9 cellular contexts compared by ENCODE assay signal in genomic region chr1:1144122-1144842, GRCh38. TPM values are rescaled to one million over a fixed set of nuclear protein-coding genes. Genes with fewer than 3 reads are reported as not detected.
DNase-seq lines count a peak whose midpoint lies in the region; ATAC-seq, FAIRE-seq and TF ChIP-seq lines count a peak whose summit lies in the region.
"Had no signal": no experiment of that assay in that cellular context is flagged by ENCODE, and none has a peak within 500 bp of the region (broad histone marks: within the 10 kb centered on the region; RNA-seq: fewer than 3 reads in every experiment).

No MANE protein-coding gene starts in this region.

- POLR2A ChIA-PET in naive thymus-derived CD4-positive, alpha-beta T cell (lab: Charles Lee): interaction anchor here (0.9 to 1.3 kb wide), 2 partner anchors 13 to 28 kb away, joined by 3 to 6 read pairs; partner anchors contain the start of gene C1orf159

- H3K27ac Mint-ChIP-seq in naive thymus-derived CD4-positive, alpha-beta T cell: peak overlapping the region; percentile 94 to 99 (median 96)

- H3K36me3 Mint-ChIP-seq in naive thymus-derived CD4-positive, alpha-beta T cell: no peaks in the 10 kb centered on the region

- FAIRE-seq in GM19239 (lab: Jason Lieb, UNC) (peak; percentile 78), D721Med (lab: Jason Lieb, UNC) (no peak)

- peak; percentile 93 for ATAC-seq in naive thymus-derived CD4-positive, alpha-beta T cell
- ATAC-seq in left ventricle myocardium superior: no peak

- intact Hi-C loops in naive thymus-derived CD4-positive, alpha-beta T cell (cut with micrococcal nuclease): loop anchor here in 1 of 2 donors (1.0 kb wide), 3 partner anchors 13 to 57 kb away; partner anchors contain the start of gene C1orf159
- intact Hi-C loops in ascending aorta (cut with DNase I) (no loop called here), left ventricle myocardium superior (cut with micrococcal nuclease) (no loop called here)

- DNase-seq in GM19239 (ENCODE audit: insufficient read length, low spot score) (peak; percentile 84), NCI-H510A treated with DMSO at 0.1 percent for 48 hours (lab: John Stamatoyannopoulos, UW) (peak; percentile 99), ascending aorta (ENCODE audit: low spot score in 2 of 2) (no peak), left ventricle myocardium superior (no peak), GDM1 (lab: John Stamatoyannopoulos, UW) (no peak), D721Med (ENCODE audit: insufficient read length, low spot score) (no peak)
- peak; percentile 76 to 77 for DNase-seq in activated T-cell treated with anti-CD3 and anti-CD28 coated beads, Interleukin-2, amount 50 U/mL, for 48 hours
- peak; percentile 40 to 79 (median 75) for DNase-seq in naive thymus-derived CD4-positive, alpha-beta T cell

- no peaks in the 10 kb centered on the region for H3K36me3 ChIP-seq in naive thymus-derived CD4-positive, alpha-beta T cell (ENCODE audit: control insufficient read depth in 2 of 3, insufficient read depth in 3 of 3, low read length in 3 of 3)
- H3K36me3 ChIP-seq in ascending aorta: no peaks in the 10 kb centered on the region

- no peak overlapping the region for H3K4me3 ChIP-seq in naive thymus-derived CD4-positive, alpha-beta T cell (ENCODE audit: low read length)
- H3K4me3 ChIP-seq in ascending aorta: no peak overlapping the region

- CTCF ChIA-PET in naive thymus-derived CD4-positive, alpha-beta T cell (lab: Charles Lee): no interaction called here

- peaks cover 6 to 21% (median 8%) of the 10 kb centered on the region in 7 donors for H3K4me1 Mint-ChIP-seq in naive thymus-derived CD4-positive, alpha-beta T cell

- H3K27me3 ChIP-seq in naive thymus-derived CD4-positive, alpha-beta T cell (ENCODE audit: control insufficient read depth in 2 of 2, insufficient read depth in 2 of 2, low read length in 2 of 2): no peaks in the 10 kb centered on the region
- no peaks in the 10 kb centered on the region for H3K27me3 ChIP-seq in ascending aorta

- peak overlapping the region; percentile 83 for H3K27ac ChIP-seq in naive thymus-derived CD4-positive, alpha-beta T cell (ENCODE audit: low read depth, low read length)
- no peak overlapping the region for H3K27ac ChIP-seq in ascending aorta

- H3K4me3 Mint-ChIP-seq in naive thymus-derived CD4-positive, alpha-beta T cell: peak overlapping the region; percentile 48 to 75 (median 61)

- TF ChIP-seq CTCF in ascending aorta (IDR thresholded peaks at IDR 0.05) (no peak), D721Med (IDR thresholded peaks at IDR 0.05; ENCODE audit: insufficient read depth, missing control alignments) (no peak)

- no peaks in the 10 kb centered on the region for H3K27me3 Mint-ChIP-seq in naive thymus-derived CD4-positive, alpha-beta T cell

- H3K9me3 ChIP-seq in naive thymus-derived CD4-positive, alpha-beta T cell (ENCODE audit: control insufficient read depth in 2 of 3, low read length in 3 of 3): no peaks in the 10 kb centered on the region
- no peaks in the 10 kb centered on the region for H3K9me3 ChIP-seq in ascending aorta

- no peaks in the 10 kb centered on the region for H3K9me3 Mint-ChIP-seq in naive thymus-derived CD4-positive, alpha-beta T cell

- H3K4me1 ChIP-seq in naive thymus-derived CD4-positive, alpha-beta T cell (ENCODE audit: control insufficient read depth in 2 of 2, insufficient read depth in 2 of 2, low read length in 2 of 2): peaks cover 0 to 21% of the 10 kb centered on the region in 2 donors
- no peaks in the 10 kb centered on the region for H3K4me1 ChIP-seq in ascending aorta

RNA-seq across cellular contexts. Expression of gene C1orf159, which starts 28.4 kb away (rescaled TPM):
- total RNA-seq in naive thymus-derived CD4-positive, alpha-beta T cell: 10 to 100 TPM; 17.6 to 21.9 (median 19.6) TPM
- 10 to 100 TPM in 1 of 2 donors, 1 to 10 TPM in 1; 6.4 to 10.5 TPM for polyA plus RNA-seq in naive thymus-derived CD4-positive, alpha-beta T cell
- total RNA-seq in ascending aorta (23.7 TPM), left ventricle myocardium superior (4.0 TPM)

RNA-seq across cellular contexts. Expression of gene TTLL10, which starts 29.4 kb away (rescaled TPM):
- total RNA-seq in naive thymus-derived CD4-positive, alpha-beta T cell: under 1 TPM in 2 of 5 experiments, not detected in 3; 0.58 to 0.80 TPM
- polyA plus RNA-seq in naive thymus-derived CD4-positive, alpha-beta T cell: not detected
- total RNA-seq in ascending aorta (not detected), left ventricle myocardium superior (not detected)
- total RNA-seq: glomerular endothelial cell had no signal

Comparison
In these comparisons a context has a peak if more than half of its experiments do, and no peak if none do; other contexts are left out.
1. DNase-seq: peak in GM19239 (single experiment), NCI-H510A treated with DMSO at 0.1 percent for 48 hours (single experiment), activated T-cell treated with anti-CD3 and anti-CD28 coated beads, Interleukin-2, amount 50 U/mL, for 48 hours (2 of 2) and naive thymus-derived CD4-positive, alpha-beta T cell (9 of 9); none in ascending aorta (0 of 2), left ventricle myocardium superior (single experiment), GDM1 (single experiment) and D721Med (single experiment).